In genomic region chr16:2460391-2460713, GRCh38 we compare ENCODE assay signal across 8 cellular contexts. TPM values are rescaled to one million over a fixed set of nuclear protein-coding genes. Genes with fewer than 3 reads are reported as not detected.
DNase-seq lines count a peak whose midpoint lies in the region; ATAC-seq and TF ChIP-seq lines count a peak whose summit lies in the region.
"Had no signal": no experiment of that assay in that cellular context is flagged by ENCODE, and none has a peak within 500 bp of the region (broad histone marks: within the 10 kb centered on the region; RNA-seq: fewer than 3 reads in every experiment).

No MANE protein-coding gene starts in this region.

- H3K4me3 ChIP-seq in H7 (ENCODE audit: insufficient read depth, low read depth, low read length), result peak overlapping the region; percentile 73
- peak overlapping the region; percentile 65 for H3K4me3 ChIP-seq in SJCRH30
- peak overlapping the region; percentile 39 to 59 for H3K4me3 ChIP-seq in gastroesophageal sphincter

- no peak for TF ChIP-seq POLR2A in gastroesophageal sphincter (IDR thresholded peaks at IDR 0.05)

- no CpG with 5 or more reads among the region's 20 CpGs for WGBS in gastroesophageal sphincter (ENCODE audit: low coverage in 1 of 2), 2 donors

- no peaks in the 10 kb centered on the region for H3K27me3 Mint-ChIP-seq in stimulated activated memory B cell treated with anti-CD40 and anti-IgM and Interleukin-4, amounts not matched to agents 10 μg/mL and 1 μg/mL and 100 μg/mL, for 72 hours

- H3K4me1 ChIP-seq in SJCRH30 (peaks cover 4% of the 10 kb centered on the region; the same call in 1 of the 2 replicates), gastroesophageal sphincter (peaks cover 0 to 18% (median 9%) of the 10 kb centered on the region in 3 donors)

- H3K9me3 ChIP-seq in SJCRH30 (replicated peaks) (no peaks in the 10 kb centered on the region), gastroesophageal sphincter (no peaks in the 10 kb centered on the region)

- H3K27ac Mint-ChIP-seq in stimulated activated memory B cell treated with anti-CD40 and anti-IgM and Interleukin-4, amounts not matched to agents 10 μg/mL and 1 μg/mL and 100 μg/mL, for 72 hours, result no peak overlapping the region

- H3K4me1 Mint-ChIP-seq in stimulated activated memory B cell treated with anti-CD40 and anti-IgM and Interleukin-4, amounts not matched to agents 10 μg/mL and 1 μg/mL and 100 μg/mL, for 72 hours, result peaks cover 11% of the 10 kb centered on the region

- peaks cover 10% of the 10 kb centered on the region for H3K36me3 Mint-ChIP-seq in stimulated activated memory B cell treated with anti-CD40 and anti-IgM and Interleukin-4, amounts not matched to agents 10 μg/mL and 1 μg/mL and 100 μg/mL, for 72 hours

- DNase-seq in H7 (no peak), SJCRH30 (no peak), NAMALWA (ENCODE audit: low spot score) (no peak)

- ATAC-seq in gastroesophageal sphincter (no peak), GM18909 (IDR thresholded peaks at IDR 0.05; ENCODE audit: poor library complexity, unreplicated experiment) (no peak), GM21723 (IDR thresholded peaks at IDR 0.05; ENCODE audit: unreplicated experiment) (no peak)
- ATAC-seq in stimulated activated memory B cell treated with anti-CD40 and anti-IgM and Interleukin-4, amounts not matched to agents 10 μg/mL and 1 μg/mL and 100 μg/mL, for 72 hours, result no peak

- TF ChIP-seq CTCF in gastroesophageal sphincter (IDR thresholded peaks at IDR 0.05), result no peak

- no peaks in the 10 kb centered on the region for H3K9me3 Mint-ChIP-seq in stimulated activated memory B cell treated with anti-CD40 and anti-IgM and Interleukin-4, amounts not matched to agents 10 μg/mL and 1 μg/mL and 100 μg/mL, for 72 hours

- TF ChIP-seq EP300 in gastroesophageal sphincter (IDR thresholded peaks at IDR 0.05), result no peak

- H3K27ac ChIP-seq in SJCRH30, result peak overlapping the region; percentile 10; the same call in 1 of the 2 replicates
- H3K27ac ChIP-seq in gastroesophageal sphincter, result peak overlapping the region in 1 of 4 donors; percentile 56

- H3K27me3 ChIP-seq in H7 (ENCODE audit: control insufficient read depth, insufficient read depth, low read length) (no peaks in the 10 kb centered on the region), SJCRH30 (no peaks in the 10 kb centered on the region), gastroesophageal sphincter (no peaks in the 10 kb centered on the region)

- peak overlapping the region; percentile 29 for H3K4me3 Mint-ChIP-seq in stimulated activated memory B cell treated with anti-CD40 and anti-IgM and Interleukin-4, amounts not matched to agents 10 μg/mL and 1 μg/mL and 100 μg/mL, for 72 hours

- peaks cover 13% of the 10 kb centered on the region for H3K36me3 ChIP-seq in H7 (replicated peaks; ENCODE audit: control insufficient read depth, insufficient read depth, low read length)
- H3K36me3 ChIP-seq in SJCRH30, result peaks cover 22% of the 10 kb centered on the region
- H3K36me3 ChIP-seq in gastroesophageal sphincter, result peaks cover 0 to 15% of the 10 kb centered on the region in 2 donors

RNA-seq across cellular contexts. Expression of gene TEDC2, which starts 0.4 kb away (rescaled TPM):
- total RNA-seq in H7 (2014; rRNA removed; shearing (Covaris generic)), result 87.2 and 90.7 TPM in 2 replicates
- 26.0 and 30.9 TPM in 2 replicates for total RNA-seq in SJCRH30 (2014; rRNA removed; shearing (Covaris generic))
- 1 to 10 TPM in 2 of 4 donors, not detected in 2; 1.0 to 2.5 TPM for total RNA-seq in gastroesophageal sphincter

RNA-seq across cellular contexts. Expression of gene NTN3, which starts 10.7 kb away (rescaled TPM):
- total RNA-seq in H7 (2014; rRNA removed; shearing (Covaris generic)), result 0.73 TPM in 1 of 2 replicates, not detected in the other
- total RNA-seq in SJCRH30 (2014; rRNA removed; shearing (Covaris generic)), result 5.1 and 5.6 TPM in 2 replicates
- not detected for total RNA-seq in gastroesophageal sphincter
- total RNA-seq: subcutaneous adipose tissue had no signal

RNA-seq across cellular contexts. Expression of gene TBC1D24, which starts 14.6 kb away (rescaled TPM):
- total RNA-seq in H7 (2014; rRNA removed; shearing (Covaris generic)), result 12.3 and 13.5 TPM in 2 replicates
- 19.8 and 21.8 TPM in 2 replicates for total RNA-seq in SJCRH30 (2014; rRNA removed; shearing (Covaris generic))
- total RNA-seq in gastroesophageal sphincter, result 10 to 100 TPM in 3 of 4 donors, 1 to 10 TPM in 1; 6.2 to 18.4 (median 14.2) TPM

RNA-seq across cellular contexts. Expression of gene CCNF, which starts 31.1 kb away (rescaled TPM):
- total RNA-seq in H7 (2014; rRNA removed; shearing (Covaris generic)), result 81.5 and 82.6 TPM in 2 replicates
- 52.8 and 54.8 TPM in 2 replicates for total RNA-seq in SJCRH30 (2014; rRNA removed; shearing (Covaris generic))
- total RNA-seq in gastroesophageal sphincter, result 1 to 10 TPM in 2 of 4 donors, under 1 TPM in 2; 0.27 to 2.1 (median 0.82) TPM

RNA-seq across cellular contexts. Expression of gene ATP6V0C, which starts 53.4 kb away (rescaled TPM):
- 40.5 and 56.4 TPM in 2 replicates for total RNA-seq in H7 (2014; rRNA removed; shearing (Covaris generic))
- total RNA-seq in SJCRH30 (2014; rRNA removed; shearing (Covaris generic)), result 28.7 and 28.8 TPM in 2 replicates
- total RNA-seq in gastroesophageal sphincter, result 10 to 100 TPM; 37.5 to 62.2 (median 50.9) TPM
